Comparison of ENCODE assay signal across 27 cellular contexts in genomic region chr4:72875545-72875944, GRCh38.
"Had no signal": no experiment of that assay in that cellular context is flagged by ENCODE, and none has a peak within 500 bp of the region (broad histone marks: within the 10 kb centered on the region; RNA-seq: fewer than 3 reads in every experiment).

No MANE protein-coding gene starts in this region.

- H3K4me1 ChIP-seq: SJCRH30 had no signal

- H3K27ac ChIP-seq: SJCRH30, SK-N-MC had no signal

- H3K9me3 ChIP-seq: MG63 had no signal

- DNase-seq: activated CD4-positive, alpha-beta T cell treated with anti-CD3 and anti-CD28 coated beads, Interleukin-2, amount 10 ng/mL, durations not matched to agents 24 days and 14 days; activated CD4-positive, alpha-beta T cell treated with anti-CD3 and anti-CD28 coated beads, Interleukin-2, amount 50 U/mL, for 4 hours; activated CD8-positive, alpha-beta T cell treated with anti-CD3 and anti-CD28 coated beads for 36 hours; activated effector memory CD4-positive, alpha-beta T cell treated with anti-CD3 and anti-CD28 coated beads, Interleukin-2, amount 50 U/mL, for 16 hours; activated naive CD4-positive, alpha-beta T cell; activated naive CD4-positive, alpha-beta T cell treated with anti-CD3 and anti-CD28 coated beads, Interleukin-2, amount 50 U/mL, for 16 hours; activated naive CD8-positive, alpha-beta T cell treated with anti-CD3 and anti-CD28 coated beads for 36 hours; activated T-cell treated with anti-CD3 and anti-CD28 coated beads, Interleukin-2, amount 50 U/mL, for 1 hour; activated T-cell treated with anti-CD3 and anti-CD28 coated beads, Interleukin-2, amount 50 U/mL, for 72 hours; amniotic stem cell; aorta; Kasumi-1; KG1; MG63; NCI-H1048; NCI-H1105 treated with DMSO at 0.1 percent for 48 hours; NCI-H1436; NCI-H1694; NCI-H1930; NCI-H345; NCI-H524 treated with DMSO at 0.1 percent for 48 hours; SHP77; SJCRH30 had no signal

- H3K27me3 ChIP-seq: cardiac muscle cell, MG63, SJCRH30 had no signal

- ATAC-seq: activated CD8-positive, alpha-beta T cell treated with anti-CD3 and anti-CD28 coated beads for 36 hours; activated T-cell treated with anti-CD3 and anti-CD28 coated beads, Interleukin-2, amount 50 U/mL, for 72 hours; activated T-helper 17 cell treated with anti-CD3 and anti-CD28 coated beads, Interleukin-2, amount 50 U/mL, for 72 hours; Panc1 had no signal

- H3K4me3 ChIP-seq: cardiac muscle cell, MG63, SJCRH30, SK-N-MC had no signal

- H3K36me3 ChIP-seq: cardiac muscle cell, MG63, SJCRH30 had no signal
